In the genomic region with DNA sequence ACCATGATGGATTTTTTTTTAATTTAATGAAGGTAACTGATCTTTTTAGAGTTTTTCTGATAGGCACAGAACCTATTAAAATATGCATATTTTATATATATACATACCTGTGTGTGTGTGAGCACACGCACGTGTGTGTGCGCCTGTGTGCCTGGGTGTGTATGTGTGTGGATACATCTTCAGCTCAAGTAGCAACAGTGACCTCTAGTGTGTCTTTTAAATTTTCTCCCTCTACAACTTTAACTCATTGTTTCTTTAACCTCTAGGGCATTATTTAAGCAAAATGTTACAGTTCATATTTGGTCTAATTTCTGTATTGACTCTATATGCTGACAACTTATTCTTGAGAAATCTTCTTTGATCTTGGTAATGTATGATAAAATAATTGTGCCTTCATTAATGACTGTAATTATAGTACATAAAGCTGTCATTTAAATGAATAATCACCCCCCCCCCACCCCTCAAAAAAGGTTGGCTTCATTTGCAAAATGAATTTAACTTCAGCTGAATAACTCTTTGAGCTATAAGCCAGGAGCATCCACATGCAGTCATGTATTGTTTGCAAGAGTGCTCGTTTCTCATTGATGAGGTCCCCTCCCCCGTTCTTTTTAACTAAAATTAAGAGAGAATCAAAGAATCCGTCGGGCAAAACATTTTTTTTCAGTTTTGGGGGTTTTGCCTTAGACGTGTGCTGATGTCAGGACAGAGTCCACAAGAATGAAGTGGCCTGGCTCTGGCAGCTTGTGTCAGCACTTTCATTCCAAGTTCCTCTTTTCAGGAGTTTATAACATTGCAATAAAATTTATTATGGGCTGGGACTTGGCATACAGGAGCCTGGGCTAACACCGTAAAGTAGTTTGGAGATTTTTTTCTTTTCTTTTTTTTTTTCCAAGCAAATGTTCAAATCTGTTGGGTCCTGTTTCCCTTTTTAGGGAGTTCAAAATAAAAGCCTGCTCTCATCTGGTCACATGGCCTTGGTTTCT, we compare ENCODE assay signal across 8 cellular contexts.
DNase-seq lines count a peak whose midpoint lies in the region; ATAC-seq and TF ChIP-seq lines count a peak whose summit lies in the region.

No MANE protein-coding gene starts in this region.

- no peaks in the 10 kb centered on the region for H3K27me3 ChIP-seq in brain microvascular endothelial cell (replicated peaks)

- no peak overlapping the region for H3K27ac ChIP-seq in brain microvascular endothelial cell

- in situ Hi-C loops in brain microvascular endothelial cell (cut with HindIII; ENCODE audit: low pct_ligation_motif_present, low sequenced_read_pairs): no loop called here

- peak; percentile 87 for ATAC-seq in left lobe of liver
- no peak for ATAC-seq in GM18861 (IDR thresholded peaks at IDR 0.05; ENCODE audit: unreplicated experiment)
- no peak for ATAC-seq in GM21390 (IDR thresholded peaks at IDR 0.05; ENCODE audit: unreplicated experiment)

- DNase-seq in DMS79 treated with DMSO at 0.1 percent for 48 hours (lab: John Stamatoyannopoulos, UW): peak; percentile 43
- no peak for DNase-seq in DMS79 (lab: John Stamatoyannopoulos, UW)
- DNase-seq in NCI-H2029 treated with DMSO at 0.1 percent for 48 hours (lab: John Stamatoyannopoulos, UW): peak; percentile 10
- DNase-seq in brain microvascular endothelial cell: peak; percentile 8
- no peak for DNase-seq in left lobe of liver (ENCODE audit: low spot score)
- no peak for DNase-seq in nucleus accumbens (lab: John Stamatoyannopoulos, UW)

- no peak overlapping the region for H3K4me3 ChIP-seq in brain microvascular endothelial cell (ENCODE audit: low read depth, low read length)

- peak; percentile 60 for TF ChIP-seq CTCF in brain microvascular endothelial cell (IDR thresholded peaks at IDR 0.05; ENCODE audit: low read depth, low read length, missing control alignments)

- no peaks in the 10 kb centered on the region for H3K36me3 ChIP-seq in brain microvascular endothelial cell (replicated peaks)

Comparison
In these comparisons a context has a peak if more than half of its experiments do, and no peak if none do; other contexts are left out.
1. DNase-seq: peak in DMS79 treated with DMSO at 0.1 percent for 48 hours (single experiment), NCI-H2029 treated with DMSO at 0.1 percent for 48 hours (single experiment) and brain microvascular endothelial cell (single experiment); none in DMS79 (single experiment), left lobe of liver (single experiment) and nucleus accumbens (0 of 56).